In genomic region chr7:14769261-14769660, GRCh38 we compare ENCODE assay signal across 26 cellular contexts.
"Had no signal": no experiment of that assay in that cellular context is flagged by ENCODE, and none has a peak within 500 bp of the region (broad histone marks: within the 10 kb centered on the region; RNA-seq: fewer than 3 reads in every experiment).

No MANE protein-coding gene starts in this region.

- H3K27me3 ChIP-seq: ascending aorta, dorsolateral prefrontal cortex had no signal

- H3K27ac ChIP-seq: ascending aorta, coronary artery, dorsolateral prefrontal cortex had no signal

- DNase-seq: activated B cell treated with CpG ODN at 0.5 μM for 24 hours; activated CD4-positive, alpha-beta memory T cell treated with anti-CD3 and anti-CD28 coated beads, Interleukin-2, amount 10 ng/mL, durations not matched to agents 7 days and 5 days; activated CD4-positive, alpha-beta T cell treated with anti-CD3 and anti-CD28 coated beads for 36 hours; activated CD4-positive, alpha-beta T cell treated with anti-CD3 and anti-CD28 coated beads, Interleukin-2, amount 10 ng/mL, durations not matched to agents 7 days and 5 days; activated CD4-positive, alpha-beta T cell treated with anti-CD3 and anti-CD28 coated beads, Interleukin-2, amount 50 U/mL, for 4 hours; activated CD8-positive, alpha-beta memory T cell treated with anti-CD3 and anti-CD28 coated beads, Interleukin-2, amount 50 U/mL, for 48 hours; activated gamma-delta T cell; activated naive CD4-positive, alpha-beta T cell; activated naive CD4-positive, alpha-beta T cell treated with anti-CD3 and anti-CD28 coated beads, Interleukin-2, amount 10 ng/mL, durations not matched to agents 7 days and 5 days; activated naive CD8-positive, alpha-beta T cell treated with anti-CD3 and anti-CD28 coated beads, Interleukin-2, amount 10 ng/mL, durations not matched to agents 7 days and 5 days; activated T-cell treated with anti-CD3 and anti-CD28 coated beads for 4 hours; activated T-cell treated with anti-CD3 and anti-CD28 coated beads, Interleukin-2, amount 50 U/mL, for 24 hours; activated T-cell treated with anti-CD3 and anti-CD28 coated beads, Interleukin-2, amount 50 U/mL, for 72 hours; dorsolateral prefrontal cortex; effector memory CD4-positive, alpha-beta T cell; endodermal cell; foreskin fibroblast; head of caudate nucleus; T-helper 2 cell had no signal

- H3K4me1 ChIP-seq: ascending aorta had no signal

- FAIRE-seq: bronchial epithelial cell, frontal cortex had no signal

- H3K4me3 ChIP-seq: ascending aorta, coronary artery, dorsolateral prefrontal cortex had no signal

- H3K9me3 ChIP-seq: ascending aorta had no signal

- ATAC-seq: activated CD4-positive, alpha-beta T cell treated with anti-CD3 and anti-CD28 coated beads for 36 hours; activated CD4-positive, CD25-positive, alpha-beta regulatory T cell treated with anti-CD3 and anti-CD28 coated beads, Interleukin-2, amount 50 U/mL, for 24 hours; activated naive CD4-positive, alpha-beta T cell treated with anti-CD3 and anti-CD28 coated beads, Interleukin-2, amount 50 U/mL, for 72 hours; activated T-cell treated with anti-CD3 and anti-CD28 coated beads, Interleukin-2, amount 50 U/mL, for 72 hours; esophagus mucosa had no signal

- H3K36me3 ChIP-seq: ascending aorta had no signal
